ENCODE assay signal across 9 cellular contexts in genomic region chr16:71626858-71627213, GRCh38. TPM values are rescaled to one million over a fixed set of nuclear protein-coding genes. Genes with fewer than 3 reads are reported as not detected.
DNase-seq lines count a peak whose midpoint lies in the region; ATAC-seq, FAIRE-seq and TF ChIP-seq lines count a peak whose summit lies in the region.
"Had no signal": no experiment of that assay in that cellular context is flagged by ENCODE, and none has a peak within 500 bp of the region (broad histone marks: within the 10 kb centered on the region; RNA-seq: fewer than 3 reads in every experiment).

No MANE protein-coding gene starts in this region.

- no peaks in the 10 kb centered on the region for H3K4me1 Mint-ChIP-seq in CD14-positive monocyte

- TF ChIP-seq CTCF in GM10266 (IDR thresholded peaks at IDR 0.05; ENCODE audit: control insufficient read depth, insufficient read depth, low read depth, missing control alignments), result no peak
- TF ChIP-seq CTCF in Panc1 (IDR thresholded peaks at IDR 0.05), result no peak
- TF ChIP-seq CTCF in pancreas (IDR thresholded peaks at IDR 0.05), result no peak
- TF ChIP-seq CTCF in CD14-positive monocyte (IDR thresholded peaks at IDR 0.05), result no peak

- WGBS in pancreas, 2 donors, result 1 to 2% methylated on average over 12 to 13 of the region's 13 CpGs

- H3K27ac Mint-ChIP-seq in CD14-positive monocyte, result no peak overlapping the region

- peaks cover 37 to 49% (median 41%) of the 10 kb centered on the region in 3 donors for H3K27me3 Mint-ChIP-seq in CD14-positive monocyte (ENCODE audit: low read depth in 3 of 3)

- H3K36me3 ChIP-seq in Panc1 (ENCODE audit: control insufficient read depth, insufficient read depth, low read length), result peaks cover 2% of the 10 kb centered on the region; the same call in 1 of the 2 replicates
- H3K36me3 ChIP-seq in pancreas, result no peaks in the 10 kb centered on the region

- H3K9me3 ChIP-seq in Panc1 (ENCODE audit: control insufficient read depth, insufficient read depth, low read depth, low read length) (no peaks in the 10 kb centered on the region), pancreas (no peaks in the 10 kb centered on the region)

- peak overlapping the region; percentile 47 to 48 for H3K4me3 ChIP-seq in Panc1 (ENCODE audit: low read depth in 2 of 2, low read length in 2 of 2)
- peak overlapping the region; percentile 67 to 84 (median 80) for H3K4me3 ChIP-seq in pancreas

- H3K4me3 Mint-ChIP-seq in CD14-positive monocyte, result peak overlapping the region in 1 of 2 donors; percentile 74

- BruUV-seq in Panc1 (replicated peaks; lab: Mats Ljungman, UMichigan), result no TSS peak

- POLR2A ChIA-PET in Panc1 (lab: Charles Lee), result no interaction called here

- intact Hi-C loops in Panc1 (cut with micrococcal nuclease; ENCODE audit: unreplicated experiment) (no loop called here), pancreas (cut with DNase I) (no loop called here), CD14-positive monocyte (cut with micrococcal nuclease) (no loop called here)

- in situ Hi-C loops in Panc1 (cut with HindIII; ENCODE audit: low pct_unique_long_range_greater_than_20kb, low sequenced_read_pairs), result no loop called here

- no peaks in the 10 kb centered on the region for H3K36me3 Mint-ChIP-seq in CD14-positive monocyte

- H3K27me3 ChIP-seq in Panc1 (ENCODE audit: control insufficient read depth, insufficient read depth, low read length), result peaks cover 2% of the 10 kb centered on the region; the same call in 1 of the 2 replicates
- no peaks in the 10 kb centered on the region for H3K27me3 ChIP-seq in pancreas

- ATAC-seq in Panc1 (peak; percentile 57), pancreas (peak; percentile 65 to 83 (median 74)), GM18868 (IDR thresholded peaks at IDR 0.05; ENCODE audit: unreplicated experiment) (no peak)

- H3K4me1 ChIP-seq in Panc1 (ENCODE audit: control insufficient read depth, insufficient read depth, low read length) (no peaks in the 10 kb centered on the region), pancreas (peaks cover 16 to 20% (median 18%) of the 10 kb centered on the region in 3 donors)

- H3K9me3 Mint-ChIP-seq in CD14-positive monocyte, result peaks cover 0 to 4% (median 2%) of the 10 kb centered on the region in 7 donors

- DNase-seq in GM10266 (ENCODE audit: extremely low spot score) (peak; percentile 47), Panc1 (ENCODE audit: low read depth, low spot score) (no peak), germinal center (ENCODE audit: low spot score) (peak; percentile 15), pancreas (peak; percentile 63 to 84 (median 80)), CD14-positive monocyte (ENCODE audit: low spot score) (no peak), NCI-H2227 (lab: John Stamatoyannopoulos, UW; ENCODE audit: unreplicated experiment) (no peak)
- DNase-seq in stimulated activated naive CD4-positive, alpha-beta T cell (lab: John Stamatoyannopoulos, UW), result no peak

- FAIRE-seq in pancreas (lab: Jason Lieb, UNC), result no peak
- FAIRE-seq: RCC 7860 had no signal

- H3K27ac ChIP-seq in Panc1 (ENCODE audit: low read length) (no peak overlapping the region), pancreas (peak overlapping the region; percentile 73 to 93 (median 84))

- CTCF ChIA-PET in Panc1 (lab: Charles Lee), result no interaction called here

RNA-seq across cellular contexts. Expression of gene MARVELD3, which starts 0.9 kb away (rescaled TPM):
- total RNA-seq in Panc1 (2021; ENCODE audit: unreplicated experiment) (0.08 TPM), pancreas (10 to 100 TPM; 11.7 to 16.0 (median 14.1) TPM)
- polyA plus RNA-seq in Panc1 (2012; ENCODE audit: insufficient read length), result 0.19 TPM
- polyA plus RNA-seq in pancreas (10 to 100 TPM in 1 of 2 donors, 1 to 10 TPM in 1; 9.7 to 11.6 TPM), CD14-positive monocyte (under 1 TPM in 1 of 2 donors, not detected in 1; 0.12 TPM)

RNA-seq across cellular contexts. Expression of gene TAT, which starts 49.9 kb away (rescaled TPM):
- total RNA-seq in Panc1 (2021; ENCODE audit: unreplicated experiment), result 0.49 TPM
- not detected for polyA plus RNA-seq in Panc1 (2012; ENCODE audit: insufficient read length)
- total RNA-seq in pancreas, result 1 to 10 TPM in 1 of 6 donors, under 1 TPM in 3, not detected in 2; 0.09 to 1.0 (median 0.15) TPM
- under 1 TPM; 0.04 to 0.14 TPM for polyA plus RNA-seq in pancreas
- not detected for polyA plus RNA-seq in CD14-positive monocyte

Comparison
In these comparisons a context has a peak if more than half of its experiments do, and no peak if none do; other contexts are left out.
1. DNase-seq: peak in GM10266 (single experiment), germinal center (single experiment) and pancreas (6 of 6); none in Panc1 (single experiment), CD14-positive monocyte (single experiment), stimulated activated naive CD4-positive, alpha-beta T cell (0 of 6) and NCI-H2227 (single experiment).
2. RNA of gene MARVELD3, which starts 0.9 kb away (total RNA-seq): 11.7 to 16.0 TPM in pancreas; 0.08 TPM in Panc1 (single experiment); every median in the first group is over 10 times any median in the second.